ENCODE assay signal across 6 cellular contexts in genomic region chr6:31597006-31597405, GRCh38. TPM values are rescaled to one million over a fixed set of nuclear protein-coding genes. Genes with fewer than 3 reads are reported as not detected.
A peak's percentile ranks its signal among the peaks of the same experiment; 100 is the strongest.
DNase-seq lines count a peak whose midpoint lies in the region; ATAC-seq and TF ChIP-seq lines count a peak whose summit lies in the region.

No MANE protein-coding gene starts in this region.

- no peaks in the 10 kb centered on the region for H3K36me3 Mint-ChIP-seq in activated CD8-positive, alpha-beta memory T cell treated with anti-CD3 and anti-CD28 coated beads, Interleukin-2, amount 10 ng/mL, durations not matched to agents 7 days and 5 days

- peak overlapping the region; percentile 34 for H3K27ac Mint-ChIP-seq in activated CD8-positive, alpha-beta memory T cell treated with anti-CD3 and anti-CD28 coated beads, Interleukin-2, amount 10 ng/mL, durations not matched to agents 7 days and 5 days

- H3K9me3 ChIP-seq in heart right ventricle: no peaks in the 10 kb centered on the region

- no peak overlapping the region for H3K4me3 ChIP-seq in heart right ventricle

- H3K9me3 Mint-ChIP-seq in activated CD8-positive, alpha-beta memory T cell treated with anti-CD3 and anti-CD28 coated beads, Interleukin-2, amount 10 ng/mL, durations not matched to agents 7 days and 5 days (ENCODE audit: low read depth): no peaks in the 10 kb centered on the region

- H3K36me3 ChIP-seq in heart right ventricle: no peaks in the 10 kb centered on the region

- peak in 7 of 9 donors; percentile 26 to 53 (median 46) for TF ChIP-seq CTCF in heart right ventricle (IDR thresholded peaks at IDR 0.05)

- peaks cover 50% of the 10 kb centered on the region for H3K4me1 Mint-ChIP-seq in activated CD8-positive, alpha-beta memory T cell treated with anti-CD3 and anti-CD28 coated beads, Interleukin-2, amount 10 ng/mL, durations not matched to agents 7 days and 5 days

- intact Hi-C loops in heart right ventricle (cut with DNase I): loop anchor here in 6 of 10 donors (2.0 to 5.0 kb wide), 4 partner anchors 16 to 105 kb away; partner anchors contain the start of genes ATP6V1G2 (in 2 of the 6), MICB (in 2 of the 6) and NFKBIL1 (in 2 of the 6)

- H3K27me3 Mint-ChIP-seq in activated CD8-positive, alpha-beta memory T cell treated with anti-CD3 and anti-CD28 coated beads, Interleukin-2, amount 10 ng/mL, durations not matched to agents 7 days and 5 days: no peaks in the 10 kb centered on the region

- H3K27ac ChIP-seq in heart right ventricle: no peak overlapping the region

- no peak for DNase-seq in activated CD8-positive, alpha-beta memory T cell treated with anti-CD3 and anti-CD28 coated beads, Interleukin-2, amount 10 ng/mL, durations not matched to agents 7 days and 5 days
- DNase-seq in activated CD8-positive, alpha-beta memory T cell treated with anti-CD3 and anti-CD28 coated beads, Interleukin-2, amount 50 U/mL, for 4 hours: no peak
- DNase-seq in SKM-1 (lab: John Stamatoyannopoulos, UW; ENCODE audit: unreplicated experiment) (peak; percentile 61), heart right ventricle (no peak), HPDE6-E6E7 (ENCODE audit: extremely low spot score) (no peak), activated gamma-delta T cell (lab: John Stamatoyannopoulos, UW) (no peak)

- H3K27me3 ChIP-seq in heart right ventricle: no peaks in the 10 kb centered on the region

- no peak overlapping the region for H3K4me3 Mint-ChIP-seq in activated CD8-positive, alpha-beta memory T cell treated with anti-CD3 and anti-CD28 coated beads, Interleukin-2, amount 10 ng/mL, durations not matched to agents 7 days and 5 days

- 24 to 31% methylated on average over 2 of the region's 2 CpGs for WGBS in heart right ventricle, 2 donors

- peak; percentile 65 for ATAC-seq in activated CD8-positive, alpha-beta memory T cell treated with anti-CD3 and anti-CD28 coated beads, Interleukin-2, amount 10 ng/mL, durations not matched to agents 7 days and 5 days
- peak in 6 of 8 donors; percentile 43 to 71 (median 60) for ATAC-seq in heart right ventricle

- CTCF ChIA-PET in activated CD8-positive, alpha-beta memory T cell treated with anti-CD3 and anti-CD28 coated beads, Interleukin-2, amount 10 ng/mL, durations not matched to agents 7 days and 5 days (lab: Charles Lee): interaction anchor here (0.6 to 26.0 kb wide), 15 partner anchors 10 to 532 kb away, joined by 3 to 952 read pairs (median 11); partner anchors contain the start of genes AIF1, ATP6V1G2, DDX39B and LST1

- H3K4me1 ChIP-seq in heart right ventricle: peaks cover 0 to 10% (median 0%) of the 10 kb centered on the region in 9 donors

RNA-seq across cellular contexts. Expression of gene NCR3, which starts 4.2 kb away (rescaled TPM):
- total RNA-seq in activated CD8-positive, alpha-beta memory T cell treated with anti-CD3 and anti-CD28 coated beads, Interleukin-2, amount 10 ng/mL, durations not matched to agents 7 days and 5 days: 100 to 1,000 TPM; 137 to 152 TPM
- total RNA-seq in heart right ventricle: 1 to 10 TPM in 1 of 10 donors, under 1 TPM in 2, not detected in 7; 0.31 to 1.0 (median 0.33) TPM
- polyA plus RNA-seq in heart right ventricle: not detected

RNA-seq across cellular contexts. Expression of gene LST1, which starts 10.9 kb away (rescaled TPM):
- 100 to 1,000 TPM in 1 of 2 experiments, 10 to 100 TPM in 1; 71.6 to 109 TPM for total RNA-seq in activated CD8-positive, alpha-beta memory T cell treated with anti-CD3 and anti-CD28 coated beads, Interleukin-2, amount 10 ng/mL, durations not matched to agents 7 days and 5 days
- total RNA-seq in heart right ventricle: 10 to 100 TPM in 1 of 10 donors, 1 to 10 TPM in 9; 2.6 to 35.6 (median 3.9) TPM
- polyA plus RNA-seq in heart right ventricle: 1 to 10 TPM; 6.5 to 8.7 TPM

RNA-seq across cellular contexts. Expression of gene LTB, which starts 14.8 kb away (rescaled TPM):
- total RNA-seq in activated CD8-positive, alpha-beta memory T cell treated with anti-CD3 and anti-CD28 coated beads, Interleukin-2, amount 10 ng/mL, durations not matched to agents 7 days and 5 days: 100 to 1,000 TPM; 608 to 839 TPM
- total RNA-seq in heart right ventricle: 1 to 10 TPM in 3 of 10 donors, under 1 TPM in 6, not detected in 1; 0.26 to 10.0 (median 0.67) TPM
- under 1 TPM; 0.51 to 0.65 TPM for polyA plus RNA-seq in heart right ventricle

RNA-seq across cellular contexts. Expression of gene AIF1, which starts 18.0 kb away (rescaled TPM):
- 10 to 100 TPM; 47.4 to 63.4 TPM for total RNA-seq in activated CD8-positive, alpha-beta memory T cell treated with anti-CD3 and anti-CD28 coated beads, Interleukin-2, amount 10 ng/mL, durations not matched to agents 7 days and 5 days
- 10 to 100 TPM in 3 of 10 donors, 1 to 10 TPM in 7; 2.8 to 62.1 (median 6.2) TPM for total RNA-seq in heart right ventricle
- polyA plus RNA-seq in heart right ventricle: 10 to 100 TPM; 18.2 to 20.2 TPM

RNA-seq across cellular contexts. Expression of gene TNF, which starts 21.6 kb away (rescaled TPM):
- 10 to 100 TPM; 58.8 to 65.1 TPM for total RNA-seq in activated CD8-positive, alpha-beta memory T cell treated with anti-CD3 and anti-CD28 coated beads, Interleukin-2, amount 10 ng/mL, durations not matched to agents 7 days and 5 days
- total RNA-seq in heart right ventricle: 1 to 10 TPM in 2 of 10 donors, under 1 TPM in 7, not detected in 1; 0.33 to 3.0 (median 0.61) TPM
- polyA plus RNA-seq in heart right ventricle: under 1 TPM; 0.16 to 0.51 TPM

Comparison
In these comparisons a context has a peak if more than half of its experiments do, and no peak if none do; other contexts are left out.
1. RNA of gene NCR3, which starts 4.2 kb away (total RNA-seq): 137 to 152 TPM in activated CD8-positive, alpha-beta memory T cell treated with anti-CD3 and anti-CD28 coated beads, Interleukin-2, amount 10 ng/mL, durations not matched to agents 7 days and 5 days; 0.31 to 1.0 TPM in heart right ventricle; every median in the first group is over 10 times any median in the second.
2. RNA of gene LTB, which starts 14.8 kb away (total RNA-seq): 608 to 839 TPM in activated CD8-positive, alpha-beta memory T cell treated with anti-CD3 and anti-CD28 coated beads, Interleukin-2, amount 10 ng/mL, durations not matched to agents 7 days and 5 days; 0.26 to 10.0 TPM in heart right ventricle; every median in the first group is over 10 times any median in the second.